ENCODE assay signal across 8 cellular contexts in the genomic region with DNA sequence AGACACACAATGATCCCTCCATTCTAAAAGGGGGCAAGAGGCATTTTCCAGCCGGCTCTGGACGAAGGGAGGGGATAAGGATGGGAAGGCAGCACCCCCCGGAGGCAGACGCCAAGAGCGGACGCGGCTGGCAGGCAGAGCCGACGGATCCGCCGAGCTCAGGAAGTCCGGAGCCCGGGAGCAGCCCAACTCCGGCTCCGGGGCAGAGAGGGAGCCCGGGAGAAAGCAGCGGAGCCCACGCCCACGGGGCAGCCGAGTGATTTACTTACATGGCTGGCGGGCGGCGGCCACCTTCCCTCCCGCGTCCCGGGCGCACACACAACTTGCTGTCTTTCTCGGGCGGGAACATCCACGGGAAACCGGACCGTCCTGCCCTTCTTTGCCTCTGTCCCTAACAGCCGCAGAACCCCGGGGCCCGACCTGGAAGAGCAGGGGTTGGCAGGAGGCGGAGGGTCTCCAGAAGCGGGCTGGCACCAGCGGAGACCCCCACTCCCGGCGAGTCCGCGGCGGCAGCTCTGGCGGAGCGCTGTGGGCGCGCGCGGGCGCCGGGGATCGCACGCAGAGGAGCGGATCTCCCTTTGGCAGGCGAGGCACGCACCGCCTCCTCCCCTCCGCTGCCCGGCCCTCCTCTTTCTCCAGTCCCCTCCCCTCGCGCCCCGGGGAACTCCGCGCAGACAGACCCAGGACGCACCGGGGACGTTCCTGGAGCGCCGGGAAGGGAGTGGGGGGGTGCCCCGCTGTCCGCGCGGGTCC. TPM values are rescaled to one million over a fixed set of nuclear protein-coding genes. Genes with fewer than 3 reads are reported as not detected.
DNase-seq lines count a peak whose midpoint lies in the region; ATAC-seq, FAIRE-seq and TF ChIP-seq lines count a peak whose summit lies in the region.

A gene (minus strand): TSS at position 580 of the 753 bp plus-strand sequence.

- H3K36me3 Mint-ChIP-seq in activated naive CD4-positive, alpha-beta T cell treated with anti-CD3 and anti-CD28 coated beads for 36 hours (ENCODE audit: low read depth) = no peaks in the 10 kb centered on the region
- peaks cover 6% of the 10 kb centered on the region for H3K36me3 Mint-ChIP-seq in neural crest cell (ENCODE audit: low read depth)

- FAIRE-seq in HTR-8/SVneo (lab: Jason Lieb, UNC) = no peak

- DNase-seq in COR-L47 (lab: John Stamatoyannopoulos, UW) (peak; percentile 77), HTR-8/SVneo (ENCODE audit: insufficient read length, low spot score) (peak; percentile 64), RPMI7951 (ENCODE audit: low read depth) (peak; percentile 81), foreskin melanocyte (peak; percentile 73), neural crest cell (ENCODE audit: low read depth, low spot score) (peak; percentile 73), superior temporal gyrus (ENCODE audit: extremely low spot score) (peak; percentile 79)
- DNase-seq in activated naive CD4-positive, alpha-beta T cell treated with anti-CD3 and anti-CD28 coated beads for 36 hours = peak; percentile 85

- intact Hi-C loops in activated naive CD4-positive, alpha-beta T cell treated with anti-CD3 and anti-CD28 coated beads for 36 hours (cut with micrococcal nuclease) = loop anchor here (1.0 to 2.0 kb wide), 4 partner anchors 14 to 564 kb away; a partner anchor contains a TSS

- H3K27me3 Mint-ChIP-seq in activated naive CD4-positive, alpha-beta T cell treated with anti-CD3 and anti-CD28 coated beads for 36 hours (ENCODE audit: low read depth) = peaks cover 41% of the 10 kb centered on the region
- no peaks in the 10 kb centered on the region for H3K27me3 Mint-ChIP-seq in neural crest cell (ENCODE audit: low read depth)

- CTCF ChIA-PET in activated naive CD4-positive, alpha-beta T cell treated with anti-CD3 and anti-CD28 coated beads for 36 hours (lab: Charles Lee) = interaction anchor here (0.6 to 1.6 kb wide), 3 partner anchors 9 to 75 kb away, joined by 3 to 7 read pairs (median 4); no protein-coding TSS in a partner anchor

- H3K4me1 Mint-ChIP-seq in activated naive CD4-positive, alpha-beta T cell treated with anti-CD3 and anti-CD28 coated beads for 36 hours (ENCODE audit: low read depth) = peaks cover 11% of the 10 kb centered on the region
- peaks cover 47% of the 10 kb centered on the region for H3K4me1 Mint-ChIP-seq in neural crest cell

- H3K9me3 Mint-ChIP-seq in activated naive CD4-positive, alpha-beta T cell treated with anti-CD3 and anti-CD28 coated beads for 36 hours = no peaks in the 10 kb centered on the region
- H3K9me3 Mint-ChIP-seq in neural crest cell = no peaks in the 10 kb centered on the region

- peak within 1 kb of the TSS; percentile 73 for H3K4me3 Mint-ChIP-seq in activated naive CD4-positive, alpha-beta T cell treated with anti-CD3 and anti-CD28 coated beads for 36 hours
- peak within 1 kb of the TSS; percentile 91 for H3K4me3 Mint-ChIP-seq in neural crest cell

- H3K27ac Mint-ChIP-seq in activated naive CD4-positive, alpha-beta T cell treated with anti-CD3 and anti-CD28 coated beads for 36 hours = no peak within 1 kb of the TSS
- H3K27ac Mint-ChIP-seq in neural crest cell (ENCODE audit: unreplicated experiment) = peak within 1 kb of the TSS; percentile 72

- TF ChIP-seq CTCF in neural crest cell (conservative IDR thresholded peaks at IDR 0.05) = peak; percentile 49

- ATAC-seq in GM21390 (IDR thresholded peaks at IDR 0.05; ENCODE audit: unreplicated experiment) = peak; percentile 89

RNA-seq across cellular contexts. Expression of the gene that starts here (rescaled TPM):
- total RNA-seq in RPMI7951 (2014; rRNA removed; shearing (Covaris generic)) = 34.7 and 36.2 TPM in 2 replicates
- 1 to 10 TPM; 1.2 to 1.5 TPM for total RNA-seq in activated naive CD4-positive, alpha-beta T cell treated with anti-CD3 and anti-CD28 coated beads for 36 hours
- 35.2 and 37.7 TPM in 2 replicates for total RNA-seq in neural crest cell

Comparison
In these comparisons a context has a peak if more than half of its experiments do, and no peak if none do; other contexts are left out.
1. Peak in every context shown above with its lines: DNase-seq and ATAC-seq.
2. RNA of the gene that starts here (total RNA-seq): 35.2 to 37.7 TPM in neural crest cell and 34.7 to 36.2 TPM in RPMI7951; 1.2 to 1.5 TPM in activated naive CD4-positive, alpha-beta T cell treated with anti-CD3 and anti-CD28 coated beads for 36 hours; every median in the first group is over 10 times any median in the second.